Comparison of ENCODE assay signal across 26 cellular contexts in the genomic region with DNA sequence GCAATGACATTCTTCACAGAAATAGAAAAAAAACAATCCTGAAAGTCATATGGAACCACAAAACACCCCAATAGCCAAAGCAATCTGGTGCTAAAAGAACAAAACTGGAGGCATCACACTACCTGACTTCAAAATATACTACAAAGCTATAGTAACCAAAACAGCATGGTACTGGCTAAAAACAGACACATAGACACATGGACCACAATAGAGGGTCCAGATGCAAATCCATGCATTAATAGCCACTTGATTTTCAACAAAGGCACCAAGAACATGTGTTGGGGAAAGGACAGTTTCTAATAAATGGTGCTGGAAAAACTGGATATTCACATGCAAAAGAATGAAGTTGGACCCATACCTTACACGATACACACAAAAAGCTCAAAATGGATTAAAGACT. TPM values are rescaled to one million over a fixed set of nuclear protein-coding genes. Genes with fewer than 3 reads are reported as not detected.
"Had no signal": no experiment of that assay in that cellular context is flagged by ENCODE, and none has a peak within 500 bp of the region (broad histone marks: within the 10 kb centered on the region; RNA-seq: fewer than 3 reads in every experiment).

No MANE protein-coding gene starts in this region.

- H3K4me2 ChIP-seq: neural progenitor cell, smooth muscle cell had no signal

- H3K4me3 ChIP-seq: neural progenitor cell, ovary, psoas muscle, skin epidermis, smooth muscle cell, spleen, thoracic aorta, thyroid gland, tibial nerve, upper lobe of left lung, uterus had no signal

- ATAC-seq: naive thymus-derived CD4-positive, alpha-beta T cell; natural killer cell; psoas muscle; right cardiac atrium; sciatic nerve; stimulated activated memory B cell treated with anti-CD40 and anti-IgM and Interleukin-4, amounts not matched to agents 10 μg/mL and 1 μg/mL and 100 μg/mL, for 72 hours; stimulated activated naive CD8-positive, alpha-beta T cell treated with anti-CD3 and anti-CD28 coated beads, Interleukin-15, amount 100 ng/mL, for 72 hours; stimulated activated naive CD8-positive, alpha-beta T cell treated with anti-CD3 and anti-CD28 coated beads, Interleukin-15, Interleukin-2, amounts not matched to agents 100 U/mL and 50 U/mL, for 24 hours had no signal

- H3K36me3 ChIP-seq: neural progenitor cell, ovary, spleen, thoracic aorta, thyroid gland, tibial nerve, upper lobe of left lung, uterus had no signal

- H3K9me3 ChIP-seq: ovary, thyroid gland, upper lobe of left lung, uterus had no signal

- H3K27ac ChIP-seq: neural progenitor cell, ovary, parathyroid adenoma, psoas muscle, skin epidermis, spleen, thyroid gland, tibial nerve, upper lobe of left lung, uterus had no signal

- H3K4me1 ChIP-seq: parathyroid adenoma had no signal

- H3K9ac ChIP-seq: neural progenitor cell, parathyroid adenoma had no signal

- H3K27me3 ChIP-seq: neural progenitor cell, ovary, spleen, thyroid gland, tibial nerve, upper lobe of left lung, uterus had no signal

- H2AFZ ChIP-seq: neural progenitor cell, parathyroid adenoma had no signal

- DNase-seq: naive thymus-derived CD4-positive, alpha-beta T cell; natural killer cell; occipital lobe; psoas muscle; stimulated activated CD4-positive, alpha-beta T cell treated with anti-CD3 and anti-CD28 coated beads, Interleukin-12 subunit alpha, Interleukin-12 subunit beta, amount 100 ng/mL, for 4 hours; stimulated activated CD4-positive, alpha-beta T cell treated with anti-CD3 and anti-CD28 coated beads, Interleukin-1b, Interleukin-23, amount 100 ng/mL, for 48 hours; stimulated activated CD4-positive, alpha-beta T cell treated with anti-CD3 and anti-CD28 coated beads, Interleukin-4, amount 100 ng/mL, for 1 hour; stimulated activated CD4-positive, alpha-beta T cell treated with anti-CD3 and anti-CD28 coated beads, Interleukin-4, amount 100 ng/mL, for 4 hours; stimulated activated CD8-positive, alpha-beta memory T cell treated with anti-CD3 and anti-CD28 coated beads, Interleukin-4, amount 100 ng/mL, for 48 hours; stimulated activated naive CD4-positive, alpha-beta T cell; stimulated activated naive CD8-positive, alpha-beta T cell treated with anti-CD3 and anti-CD28 coated beads, Interleukin-15, amount 100 ng/mL, for 72 hours; stimulated activated naive CD8-positive, alpha-beta T cell treated with anti-CD3 and anti-CD28 coated beads, Interleukin-15, Interleukin-2, amounts not matched to agents 100 U/mL and 50 U/mL, for 24 hours; thyroid gland; upper lobe of left lung; uterus had no signal

- H3K79me2 ChIP-seq: parathyroid adenoma had no signal

RNA-seq across cellular contexts. Expression of a gene that starts 27.9 kb away (rescaled TPM):
- polyA plus RNA-seq: naive thymus-derived CD4-positive, alpha-beta T cell; smooth muscle cell had no signal
